ENCODE assay signal across 24 cellular contexts in genomic region chr6:118889163-118889562, GRCh38. TPM values are rescaled to one million over a fixed set of nuclear protein-coding genes. Genes with fewer than 3 reads are reported as not detected.
DNase-seq lines count a peak whose midpoint lies in the region; ATAC-seq and TF ChIP-seq lines count a peak whose summit lies in the region.
"Had no signal": no experiment of that assay in that cellular context is flagged by ENCODE, and none has a peak within 500 bp of the region (broad histone marks: within the 10 kb centered on the region; RNA-seq: fewer than 3 reads in every experiment).

No MANE protein-coding gene starts in this region.

- no peaks in the 10 kb centered on the region for H3K9me3 Mint-ChIP-seq in CD8-positive, alpha-beta T cell
- H3K9me3 Mint-ChIP-seq: activated B cell treated with CpG ODN at 0.5 μM for 24 hours, mesothelial cell of epicardium had no signal

- no peak for ATAC-seq in CD8-positive, alpha-beta T cell
- ATAC-seq in HG03432 (IDR thresholded peaks at IDR 0.05; ENCODE audit: unreplicated experiment): no peak
- no peak for ATAC-seq in HG02885 (IDR thresholded peaks at IDR 0.05; ENCODE audit: poor library complexity, unreplicated experiment)
- ATAC-seq: gastroesophageal sphincter, left colon had no signal

- CTCF ChIA-PET in CD8-positive, alpha-beta T cell (lab: Charles Lee): interaction anchor here (0.8 to 1.7 kb wide), 5 partner anchors 28 to 165 kb away, joined by 3 to 4 read pairs (median 3); no protein-coding TSS in a partner anchor

- peaks cover 52% of the 10 kb centered on the region for H3K4me1 ChIP-seq in CD8-positive, alpha-beta T cell (ENCODE audit: insufficient read depth, low read length)
- H3K4me1 ChIP-seq in endocrine pancreas (ENCODE audit: control insufficient read depth, insufficient read depth, low read length): peaks cover 28% of the 10 kb centered on the region

- no peaks in the 10 kb centered on the region for H3K27me3 Mint-ChIP-seq in CD8-positive, alpha-beta T cell (ENCODE audit: low read depth)
- H3K27me3 Mint-ChIP-seq: activated B cell treated with CpG ODN at 0.5 μM for 24 hours, B cell had no signal

- H3K27ac ChIP-seq in CD8-positive, alpha-beta T cell (ENCODE audit: low read depth, low read length): no peak overlapping the region
- H3K27ac ChIP-seq: ascending aorta, esophagus muscularis mucosa, gastroesophageal sphincter, PC-9 had no signal

- POLR2A ChIA-PET in CD8-positive, alpha-beta T cell (lab: Charles Lee): interaction anchor here (1.3 kb wide), 1 partner anchor 8 kb away, joined by 5 read pairs; no protein-coding TSS in a partner anchor

- H3K36me3 Mint-ChIP-seq in CD8-positive, alpha-beta T cell: peaks cover 8% of the 10 kb centered on the region
- H3K36me3 Mint-ChIP-seq: mesothelial cell of epicardium had no signal

- H3K4me3 ChIP-seq in CD8-positive, alpha-beta T cell (ENCODE audit: low read depth, low read length): no peak overlapping the region
- H3K4me3 ChIP-seq in endocrine pancreas (ENCODE audit: control insufficient read depth, insufficient read depth, low read length): peak overlapping the region; percentile 8
- H3K4me3 ChIP-seq: ascending aorta, esophagus muscularis mucosa, gastroesophageal sphincter, HAP-1, PC-9, smooth muscle cell had no signal

- no peak for DNase-seq in CD8-positive, alpha-beta T cell
- DNase-seq in NCI-H1092 (lab: John Stamatoyannopoulos, UW) (peak; percentile 24), NCI-H82 treated with DMSO at 0.1 percent for 48 hours (lab: John Stamatoyannopoulos, UW; ENCODE audit: unreplicated experiment) (peak; percentile 86), midbrain (lab: John Stamatoyannopoulos, UW) (no peak), COLO668 (lab: John Stamatoyannopoulos, UW; ENCODE audit: unreplicated experiment) (no peak)
- DNase-seq: activated B cell treated with CpG ODN at 0.5 μM for 24 hours; activated gamma-delta T cell treated with Interleukin-2 at 50 U/mL for 16 hours; cerebellar nuclear complex; effector CD4-positive, alpha-beta T cell; left colon; NCI-H146; NCI-H510A treated with DMSO at 0.1 percent for 48 hours; PC-9; stimulated activated CD4-positive, alpha-beta T cell treated with anti-CD3 and anti-CD28 coated beads, Interleukin-4, amount 100 ng/mL, for 24 hours had no signal

- intact Hi-C loops in CD8-positive, alpha-beta T cell (cut with DNase I, micrococcal nuclease): loop anchor here in 1 of 2 experiments (5.0 kb wide), 1 partner anchor 77 kb away; no protein-coding TSS in a partner anchor

- peaks cover 78% of the 10 kb centered on the region for H3K4me1 Mint-ChIP-seq in CD8-positive, alpha-beta T cell (ENCODE audit: low read depth)

- no peak overlapping the region for H3K4me3 Mint-ChIP-seq in CD8-positive, alpha-beta T cell
- H3K4me3 Mint-ChIP-seq: activated B cell treated with CpG ODN at 0.5 μM for 24 hours, mesothelial cell of epicardium had no signal

- peak overlapping the region; percentile 78 for H3K27ac Mint-ChIP-seq in CD8-positive, alpha-beta T cell
- H3K27ac Mint-ChIP-seq: activated B cell treated with CpG ODN at 0.5 μM for 24 hours, B cell, mesothelial cell of epicardium had no signal

- no peaks in the 10 kb centered on the region for H3K36me3 ChIP-seq in CD8-positive, alpha-beta T cell (ENCODE audit: insufficient read depth, low read length)
- H3K36me3 ChIP-seq in endocrine pancreas (ENCODE audit: control insufficient read depth, insufficient read depth, low read length): no peaks in the 10 kb centered on the region
- H3K36me3 ChIP-seq: ascending aorta, esophagus muscularis mucosa, gastroesophageal sphincter, HAP-1 had no signal

- no peak overlapping the region for H3K9ac ChIP-seq in endocrine pancreas (ENCODE audit: control insufficient read depth, insufficient read depth, low read length)

- no peak for TF ChIP-seq CTCF in CD8-positive, alpha-beta T cell (IDR thresholded peaks at IDR 0.05)

- no peaks in the 10 kb centered on the region for H3K27me3 ChIP-seq in CD8-positive, alpha-beta T cell (ENCODE audit: insufficient read depth, low read length)
- no peaks in the 10 kb centered on the region for H3K27me3 ChIP-seq in endocrine pancreas (ENCODE audit: control insufficient read depth, insufficient read depth, low read length)
- H3K27me3 ChIP-seq: ascending aorta, esophagus muscularis mucosa, gastroesophageal sphincter had no signal

- no peaks in the 10 kb centered on the region for H3K9me3 ChIP-seq in CD8-positive, alpha-beta T cell (ENCODE audit: low read length)
- no peaks in the 10 kb centered on the region for H3K9me3 ChIP-seq in endocrine pancreas (ENCODE audit: control insufficient read depth, low read length)
- H3K9me3 ChIP-seq: ascending aorta, esophagus muscularis mucosa, gastroesophageal sphincter, HAP-1 had no signal

RNA-seq across cellular contexts. Expression of gene ASF1A, which starts 4.8 kb away (rescaled TPM):
- total RNA-seq in CD8-positive, alpha-beta T cell: 10 to 100 TPM; 15.6 to 17.1 TPM

RNA-seq across cellular contexts. Expression of gene MCM9, which starts 45.8 kb away (rescaled TPM):
- total RNA-seq in CD8-positive, alpha-beta T cell: 10 to 100 TPM; 32.9 to 34.1 TPM

Comparison
In these comparisons a context has a peak if more than half of its experiments do, and no peak if none do; other contexts are left out.
1. DNase-seq: peak in NCI-H1092 (single experiment) and NCI-H82 treated with DMSO at 0.1 percent for 48 hours (single experiment); none in CD8-positive, alpha-beta T cell (0 of 7), midbrain (single experiment) and COLO668 (single experiment).